Comparison of ENCODE assay signal across 1 cellular context in the genomic region with DNA sequence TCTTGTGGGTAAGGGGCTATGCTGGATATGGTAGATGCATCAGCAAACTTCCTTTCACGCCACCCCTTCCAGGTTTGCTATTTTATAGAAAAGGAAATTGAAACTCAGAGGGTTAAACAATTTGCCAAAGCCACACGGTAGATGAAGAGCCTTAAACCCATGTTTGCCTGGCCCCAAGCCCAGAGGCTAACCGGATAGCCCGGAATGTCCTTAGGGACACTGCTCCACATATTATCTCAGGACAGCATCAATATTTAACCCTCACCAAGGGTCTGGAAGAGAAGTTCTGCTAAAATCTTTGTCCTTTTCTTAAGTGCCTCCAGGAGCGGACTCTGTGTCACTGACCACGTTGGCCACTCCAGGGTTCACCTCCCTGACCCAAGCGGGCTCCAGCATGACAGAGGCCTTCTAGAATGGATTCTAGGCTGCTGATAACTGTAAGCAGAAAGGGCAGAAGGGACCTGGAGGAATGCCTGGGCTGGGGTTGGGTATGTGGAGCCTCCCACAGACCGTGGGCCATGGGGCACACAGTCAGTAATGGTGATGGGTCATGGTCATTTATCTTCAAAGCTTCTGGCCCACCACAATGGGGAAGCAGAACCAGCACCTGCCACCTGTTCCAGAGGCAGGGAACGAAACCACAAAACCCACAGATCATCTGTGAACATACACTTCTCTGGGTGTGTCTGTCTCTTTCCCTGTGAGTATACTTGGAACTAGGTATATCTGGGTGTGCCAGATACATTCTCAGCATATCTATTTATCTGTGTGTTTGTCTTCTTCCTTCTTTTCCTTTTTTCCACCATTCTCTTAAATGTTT.
TF ChIP-seq lines count a peak whose summit lies in the region.

No MANE protein-coding gene starts in this region.

TF ChIP-seq in K562, 482 proteins besides CTCF, POLR2A, EP300 and RAD21 (continued from another document and continues in another):
- TF ChIP-seq, protein P1, sequence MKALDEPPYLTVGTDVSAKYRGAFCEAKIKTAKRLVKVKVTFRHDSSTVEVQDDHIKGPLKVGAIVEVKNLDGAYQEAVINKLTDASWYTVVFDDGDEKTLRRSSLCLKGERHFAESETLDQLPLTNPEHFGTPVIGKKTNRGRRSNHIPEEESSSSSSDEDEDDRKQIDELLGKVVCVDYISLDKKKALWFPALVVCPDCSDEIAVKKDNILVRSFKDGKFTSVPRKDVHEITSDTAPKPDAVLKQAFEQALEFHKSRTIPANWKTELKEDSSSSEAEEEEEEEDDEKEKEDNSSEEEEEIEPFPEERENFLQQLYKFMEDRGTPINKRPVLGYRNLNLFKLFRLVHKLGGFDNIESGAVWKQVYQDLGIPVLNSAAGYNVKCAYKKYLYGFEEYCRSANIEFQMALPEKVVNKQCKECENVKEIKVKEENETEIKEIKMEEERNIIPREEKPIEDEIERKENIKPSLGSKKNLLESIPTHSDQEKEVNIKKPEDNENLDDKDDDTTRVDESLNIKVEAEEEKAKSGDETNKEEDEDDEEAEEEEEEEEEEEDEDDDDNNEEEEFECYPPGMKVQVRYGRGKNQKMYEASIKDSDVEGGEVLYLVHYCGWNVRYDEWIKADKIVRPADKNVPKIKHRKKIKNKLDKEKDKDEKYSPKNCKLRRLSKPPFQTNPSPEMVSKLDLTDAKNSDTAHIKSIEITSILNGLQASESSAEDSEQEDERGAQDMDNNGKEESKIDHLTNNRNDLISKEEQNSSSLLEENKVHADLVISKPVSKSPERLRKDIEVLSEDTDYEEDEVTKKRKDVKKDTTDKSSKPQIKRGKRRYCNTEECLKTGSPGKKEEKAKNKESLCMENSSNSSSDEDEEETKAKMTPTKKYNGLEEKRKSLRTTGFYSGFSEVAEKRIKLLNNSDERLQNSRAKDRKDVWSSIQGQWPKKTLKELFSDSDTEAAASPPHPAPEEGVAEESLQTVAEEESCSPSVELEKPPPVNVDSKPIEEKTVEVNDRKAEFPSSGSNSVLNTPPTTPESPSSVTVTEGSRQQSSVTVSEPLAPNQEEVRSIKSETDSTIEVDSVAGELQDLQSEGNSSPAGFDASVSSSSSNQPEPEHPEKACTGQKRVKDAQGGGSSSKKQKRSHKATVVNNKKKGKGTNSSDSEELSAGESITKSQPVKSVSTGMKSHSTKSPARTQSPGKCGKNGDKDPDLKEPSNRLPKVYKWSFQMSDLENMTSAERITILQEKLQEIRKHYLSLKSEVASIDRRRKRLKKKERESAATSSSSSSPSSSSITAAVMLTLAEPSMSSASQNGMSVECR (CRISPR knock-in tag; IDR thresholded peaks at IDR 0.05): no peak
- TF ChIP-seq RHOXF2B (CRISPR knock-in tag; conservative IDR thresholded peaks at IDR 0.05): no peak
- no peak for TF ChIP-seq NR1H2 (CRISPR knock-in tag; IDR thresholded peaks at IDR 0.05)
- peak; percentile 96 for TF ChIP-seq ZEB2 (IDR thresholded peaks at IDR 0.05)
- no peak for TF ChIP-seq CBX8 (IDR thresholded peaks at IDR 0.05; ENCODE audit: borderline replicate concordance, extremely low read depth, low read depth, low read length, poor library complexity, severe bottlenecking)
- TF ChIP-seq DPF2 (IDR thresholded peaks at IDR 0.05): peak; percentile 77
- TF ChIP-seq RFX7 (CRISPR knock-in tag; IDR thresholded peaks at IDR 0.05): no peak
- no peak for TF ChIP-seq SPI1 (IDR thresholded peaks at IDR 0.05; ENCODE audit: borderline replicate concordance, low read depth, low read length)
- TF ChIP-seq GABPA (tag; conservative IDR thresholded peaks at IDR 0.05; ENCODE audit: low read depth): no peak
- TF ChIP-seq PRPF4 (IDR thresholded peaks at IDR 0.05; ENCODE audit: insufficient read depth, low read depth, low read length, poor library complexity, severe bottlenecking): no peak
- no peak for TF ChIP-seq ZFP30 (CRISPR knock-in tag; IDR thresholded peaks at IDR 0.05; ENCODE audit: borderline replicate concordance)
- TF ChIP-seq SP2 (IDR thresholded peaks at IDR 0.05; ENCODE audit: extremely low read depth, low read depth, low read length, poor library complexity, severe bottlenecking): no peak
- no peak for TF ChIP-seq MCM5 (IDR thresholded peaks at IDR 0.05; ENCODE audit: low read depth)
- TF ChIP-seq PML (IDR thresholded peaks at IDR 0.05; ENCODE audit: low read length): peak; percentile 72; the same call in 1 of the 2 replicates
- TF ChIP-seq HNRNPUL1 (IDR thresholded peaks at IDR 0.05; ENCODE audit: low read length): no peak
- no peak for TF ChIP-seq PHB (CRISPR knock-in tag; IDR thresholded peaks at IDR 0.05)
- no peak for TF ChIP-seq RBM34 (IDR thresholded peaks at IDR 0.05; ENCODE audit: borderline replicate concordance, insufficient read depth, low read length)
- TF ChIP-seq MXD1 (CRISPR knock-in tag; IDR thresholded peaks at IDR 0.05; ENCODE audit: borderline replicate concordance, poor library complexity, severe bottlenecking): no peak
- TF ChIP-seq ZKSCAN3 (CRISPR knock-in tag; IDR thresholded peaks at IDR 0.05): no peak
- no peak for TF ChIP-seq RBM22 (IDR thresholded peaks at IDR 0.05; ENCODE audit: low read depth, low read length, poor library complexity, severe bottlenecking)
- no peak for TF ChIP-seq PBX2 (CRISPR knock-in tag; IDR thresholded peaks at IDR 0.05; ENCODE audit: low read depth)
- TF ChIP-seq PBX2 (tag; conservative IDR thresholded peaks at IDR 0.05; ENCODE audit: low read depth): no peak
- TF ChIP-seq E2F6 (IDR thresholded peaks at IDR 0.05; ENCODE audit: borderline replicate concordance in 1 of 2, extremely low read depth in 1 of 2, insufficient read depth in 1 of 2, insufficient read length in 1 of 2, low read depth in 1 of 2, low read length in 1 of 2, poor library complexity in 1 of 2, severe bottlenecking in 1 of 2): no peak
- TF ChIP-seq, protein P2, sequence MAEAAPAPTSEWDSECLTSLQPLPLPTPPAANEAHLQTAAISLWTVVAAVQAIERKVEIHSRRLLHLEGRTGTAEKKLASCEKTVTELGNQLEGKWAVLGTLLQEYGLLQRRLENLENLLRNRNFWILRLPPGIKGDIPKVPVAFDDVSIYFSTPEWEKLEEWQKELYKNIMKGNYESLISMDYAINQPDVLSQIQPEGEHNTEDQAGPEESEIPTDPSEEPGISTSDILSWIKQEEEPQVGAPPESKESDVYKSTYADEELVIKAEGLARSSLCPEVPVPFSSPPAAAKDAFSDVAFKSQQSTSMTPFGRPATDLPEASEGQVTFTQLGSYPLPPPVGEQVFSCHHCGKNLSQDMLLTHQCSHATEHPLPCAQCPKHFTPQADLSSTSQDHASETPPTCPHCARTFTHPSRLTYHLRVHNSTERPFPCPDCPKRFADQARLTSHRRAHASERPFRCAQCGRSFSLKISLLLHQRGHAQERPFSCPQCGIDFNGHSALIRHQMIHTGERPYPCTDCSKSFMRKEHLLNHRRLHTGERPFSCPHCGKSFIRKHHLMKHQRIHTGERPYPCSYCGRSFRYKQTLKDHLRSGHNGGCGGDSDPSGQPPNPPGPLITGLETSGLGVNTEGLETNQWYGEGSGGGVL (CRISPR knock-in tag; IDR thresholded peaks at IDR 0.05): no peak
- TF ChIP-seq RFX1 (IDR thresholded peaks at IDR 0.05): no peak
- TF ChIP-seq, protein P3, sequence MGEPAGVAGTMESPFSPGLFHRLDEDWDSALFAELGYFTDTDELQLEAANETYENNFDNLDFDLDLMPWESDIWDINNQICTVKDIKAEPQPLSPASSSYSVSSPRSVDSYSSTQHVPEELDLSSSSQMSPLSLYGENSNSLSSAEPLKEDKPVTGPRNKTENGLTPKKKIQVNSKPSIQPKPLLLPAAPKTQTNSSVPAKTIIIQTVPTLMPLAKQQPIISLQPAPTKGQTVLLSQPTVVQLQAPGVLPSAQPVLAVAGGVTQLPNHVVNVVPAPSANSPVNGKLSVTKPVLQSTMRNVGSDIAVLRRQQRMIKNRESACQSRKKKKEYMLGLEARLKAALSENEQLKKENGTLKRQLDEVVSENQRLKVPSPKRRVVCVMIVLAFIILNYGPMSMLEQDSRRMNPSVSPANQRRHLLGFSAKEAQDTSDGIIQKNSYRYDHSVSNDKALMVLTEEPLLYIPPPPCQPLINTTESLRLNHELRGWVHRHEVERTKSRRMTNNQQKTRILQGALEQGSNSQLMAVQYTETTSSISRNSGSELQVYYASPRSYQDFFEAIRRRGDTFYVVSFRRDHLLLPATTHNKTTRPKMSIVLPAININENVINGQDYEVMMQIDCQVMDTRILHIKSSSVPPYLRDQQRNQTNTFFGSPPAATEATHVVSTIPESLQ (CRISPR knock-in tag; IDR thresholded peaks at IDR 0.05): no peak
- TF ChIP-seq, protein P4, sequence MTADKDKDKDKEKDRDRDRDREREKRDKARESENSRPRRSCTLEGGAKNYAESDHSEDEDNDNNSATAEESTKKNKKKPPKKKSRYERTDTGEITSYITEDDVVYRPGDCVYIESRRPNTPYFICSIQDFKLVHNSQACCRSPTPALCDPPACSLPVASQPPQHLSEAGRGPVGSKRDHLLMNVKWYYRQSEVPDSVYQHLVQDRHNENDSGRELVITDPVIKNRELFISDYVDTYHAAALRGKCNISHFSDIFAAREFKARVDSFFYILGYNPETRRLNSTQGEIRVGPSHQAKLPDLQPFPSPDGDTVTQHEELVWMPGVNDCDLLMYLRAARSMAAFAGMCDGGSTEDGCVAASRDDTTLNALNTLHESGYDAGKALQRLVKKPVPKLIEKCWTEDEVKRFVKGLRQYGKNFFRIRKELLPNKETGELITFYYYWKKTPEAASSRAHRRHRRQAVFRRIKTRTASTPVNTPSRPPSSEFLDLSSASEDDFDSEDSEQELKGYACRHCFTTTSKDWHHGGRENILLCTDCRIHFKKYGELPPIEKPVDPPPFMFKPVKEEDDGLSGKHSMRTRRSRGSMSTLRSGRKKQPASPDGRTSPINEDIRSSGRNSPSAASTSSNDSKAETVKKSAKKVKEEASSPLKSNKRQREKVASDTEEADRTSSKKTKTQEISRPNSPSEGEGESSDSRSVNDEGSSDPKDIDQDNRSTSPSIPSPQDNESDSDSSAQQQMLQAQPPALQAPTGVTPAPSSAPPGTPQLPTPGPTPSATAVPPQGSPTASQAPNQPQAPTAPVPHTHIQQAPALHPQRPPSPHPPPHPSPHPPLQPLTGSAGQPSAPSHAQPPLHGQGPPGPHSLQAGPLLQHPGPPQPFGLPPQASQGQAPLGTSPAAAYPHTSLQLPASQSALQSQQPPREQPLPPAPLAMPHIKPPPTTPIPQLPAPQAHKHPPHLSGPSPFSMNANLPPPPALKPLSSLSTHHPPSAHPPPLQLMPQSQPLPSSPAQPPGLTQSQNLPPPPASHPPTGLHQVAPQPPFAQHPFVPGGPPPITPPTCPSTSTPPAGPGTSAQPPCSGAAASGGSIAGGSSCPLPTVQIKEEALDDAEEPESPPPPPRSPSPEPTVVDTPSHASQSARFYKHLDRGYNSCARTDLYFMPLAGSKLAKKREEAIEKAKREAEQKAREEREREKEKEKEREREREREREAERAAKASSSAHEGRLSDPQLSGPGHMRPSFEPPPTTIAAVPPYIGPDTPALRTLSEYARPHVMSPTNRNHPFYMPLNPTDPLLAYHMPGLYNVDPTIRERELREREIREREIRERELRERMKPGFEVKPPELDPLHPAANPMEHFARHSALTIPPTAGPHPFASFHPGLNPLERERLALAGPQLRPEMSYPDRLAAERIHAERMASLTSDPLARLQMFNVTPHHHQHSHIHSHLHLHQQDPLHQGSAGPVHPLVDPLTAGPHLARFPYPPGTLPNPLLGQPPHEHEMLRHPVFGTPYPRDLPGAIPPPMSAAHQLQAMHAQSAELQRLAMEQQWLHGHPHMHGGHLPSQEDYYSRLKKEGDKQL (CRISPR knock-in tag; IDR thresholded peaks at IDR 0.05; ENCODE audit: borderline replicate concordance): no peak
- TF ChIP-seq ZNF444 (CRISPR knock-in tag; IDR thresholded peaks at IDR 0.05): no peak
- no peak for TF ChIP-seq FOXA3 (CRISPR knock-in tag; conservative IDR thresholded peaks at IDR 0.05 in 1 of 2, IDR thresholded peaks at IDR 0.05 in 1 of 2)
- TF ChIP-seq CHAMP1 (IDR thresholded peaks at IDR 0.05): no peak; the same call in 1 of the 2 replicates
- TF ChIP-seq GTF2A2 (tag; IDR thresholded peaks at IDR 0.05): no peak
- TF ChIP-seq SMARCE1 (IDR thresholded peaks at IDR 0.05): peak; percentile 87; the same call in 1 of the 2 replicates
- no peak for TF ChIP-seq MTF1 (CRISPR knock-in tag; IDR thresholded peaks at IDR 0.05; ENCODE audit: borderline replicate concordance)
- no peak for TF ChIP-seq TCF7L2 (IDR thresholded peaks at IDR 0.05; ENCODE audit: low read depth, low read length)
- no peak for TF ChIP-seq ZNF324 (CRISPR knock-in tag; IDR thresholded peaks at IDR 0.05)
